ENCODE assay signal across 8 cellular contexts in genomic region chr2:236512902-236513433, GRCh38. TPM values are rescaled to one million over a fixed set of nuclear protein-coding genes. Genes with fewer than 3 reads are reported as not detected.
DNase-seq lines count a peak whose midpoint lies in the region; ATAC-seq and TF ChIP-seq lines count a peak whose summit lies in the region.

No MANE protein-coding gene starts in this region.

- H3K27me3 Mint-ChIP-seq in activated T-helper 17 cell treated with anti-CD3 and anti-CD28 coated beads, Interleukin-2, amount 50 U/mL, for 72 hours: peaks cover 7% of the 10 kb centered on the region

- H3K27me3 ChIP-seq in psoas muscle (ENCODE audit: insufficient read depth in 3 of 3, low read length in 2 of 3): peaks cover 0 to 3% (median 2%) of the 10 kb centered on the region in 3 donors

- no peaks in the 10 kb centered on the region for H3K36me3 ChIP-seq in psoas muscle (ENCODE audit: insufficient read depth in 1 of 2, low read depth in 1 of 2)

- H3K36me3 Mint-ChIP-seq in activated T-helper 17 cell treated with anti-CD3 and anti-CD28 coated beads, Interleukin-2, amount 50 U/mL, for 72 hours (ENCODE audit: low read depth): no peaks in the 10 kb centered on the region

- no peaks in the 10 kb centered on the region for H3K4me1 ChIP-seq in psoas muscle

- ATAC-seq in Right ventricle myocardium inferior (peak; percentile 83), HG03095 (IDR thresholded peaks at IDR 0.05; ENCODE audit: unreplicated experiment) (peak; percentile 72), psoas muscle (peak; percentile 73 to 94 (median 89))
- peak; percentile 93 for ATAC-seq in activated T-helper 17 cell treated with anti-CD3 and anti-CD28 coated beads, Interleukin-2, amount 50 U/mL, for 72 hours (replicated peaks)

- DNase-seq in Right ventricle myocardium inferior (ENCODE audit: missing footprints) (peak; percentile 82), cardiac septum (ENCODE audit: low spot score) (no peak), RPMI7951 (ENCODE audit: low read depth) (peak; percentile 42), glomerular visceral epithelial cell (ENCODE audit: extremely low spot score) (peak; percentile 94), psoas muscle (peak; percentile 55 to 77), COR-L47 (lab: John Stamatoyannopoulos, UW) (no peak)

- H3K27ac ChIP-seq in psoas muscle: no peak overlapping the region

- H3K4me3 ChIP-seq in psoas muscle: no peak overlapping the region

- no peaks in the 10 kb centered on the region for H3K9me3 Mint-ChIP-seq in activated T-helper 17 cell treated with anti-CD3 and anti-CD28 coated beads, Interleukin-2, amount 50 U/mL, for 72 hours

- H3K4me3 Mint-ChIP-seq in activated T-helper 17 cell treated with anti-CD3 and anti-CD28 coated beads, Interleukin-2, amount 50 U/mL, for 72 hours: no peak overlapping the region

- no peak overlapping the region for H3K27ac Mint-ChIP-seq in activated T-helper 17 cell treated with anti-CD3 and anti-CD28 coated beads, Interleukin-2, amount 50 U/mL, for 72 hours

- intact Hi-C loops in Right ventricle myocardium inferior (cut with DNase I) (loop anchor here (1.0 to 10.0 kb wide), 6 partner anchors 56 to 549 kb away; partner anchors contain the start of gene ACKR3), cardiac septum (cut with DNase I) (loop anchor here (2.0 to 5.0 kb wide), 3 partner anchors 56 to 514 kb away; partner anchors contain the start of gene ACKR3), psoas muscle (cut with DNase I) (loop anchor here (1.0 to 10.0 kb wide), 7 partner anchors 54 to 552 kb away; partner anchors contain the start of gene ACKR3 (in 2 of the 2))

- H3K4me1 Mint-ChIP-seq in activated T-helper 17 cell treated with anti-CD3 and anti-CD28 coated beads, Interleukin-2, amount 50 U/mL, for 72 hours: peaks cover 5% of the 10 kb centered on the region

- H3K9me3 ChIP-seq in psoas muscle: no peaks in the 10 kb centered on the region

- 19 to 29% (median 24%) methylated on average over 7 of the region's 7 CpGs for WGBS in psoas muscle, 3 donors

- peak; percentile 78 for TF ChIP-seq CTCF in psoas muscle (IDR thresholded peaks at IDR 0.05)

RNA-seq across cellular contexts. Expression of gene ACKR3, which starts 56.7 kb away (rescaled TPM):
- total RNA-seq in Right ventricle myocardium inferior: 30.5 TPM
- total RNA-seq in cardiac septum: 36.6 TPM
- 14.2 and 24.0 TPM in 2 replicates for total RNA-seq in RPMI7951 (2014; rRNA removed; shearing (Covaris generic))
- total RNA-seq in activated T-helper 17 cell treated with anti-CD3 and anti-CD28 coated beads, Interleukin-2, amount 50 U/mL, for 72 hours: 1 to 10 TPM in 1 of 2 donors, under 1 TPM in 1; 0.86 to 1.7 TPM
- total RNA-seq in psoas muscle: 10 to 100 TPM in 3 of 4 donors, 1 to 10 TPM in 1; 7.8 to 23.2 (median 13.7) TPM
- polyA plus RNA-seq in psoas muscle: 10 to 100 TPM; 14.7 to 25.3 (median 20.4) TPM

Comparison
In these comparisons a context has a peak if more than half of its experiments do, and no peak if none do; other contexts are left out.
1. DNase-seq: peak in Right ventricle myocardium inferior (single experiment), RPMI7951 (single experiment), glomerular visceral epithelial cell (single experiment) and psoas muscle (2 of 2); none in cardiac septum (single experiment) and COR-L47 (single experiment).
2. Peak in every context shown above with its lines, with median percentiles within 50 percentile points of each other: ATAC-seq.